30 cellular contexts compared by ENCODE assay signal in genomic region chr16:20857281-20857680, GRCh38. TPM values are rescaled to one million over a fixed set of nuclear protein-coding genes. Genes with fewer than 3 reads are reported as not detected.
"Had no signal": no experiment of that assay in that cellular context is flagged by ENCODE, and none has a peak within 500 bp of the region (broad histone marks: within the 10 kb centered on the region; RNA-seq: fewer than 3 reads in every experiment).

No MANE protein-coding gene starts in this region.

- H3K27me3 Mint-ChIP-seq: activated CD4-positive, alpha-beta T cell treated with anti-CD3 and anti-CD28 coated beads, Interleukin-2, amount 10 ng/mL, durations not matched to agents 24 days and 14 days; activated CD8-positive, alpha-beta T cell treated with anti-CD3 and anti-CD28 coated beads for 36 hours; activated naive CD8-positive, alpha-beta T cell treated with anti-CD3 and anti-CD28 coated beads for 36 hours; activated T-helper 17 cell treated with anti-CD3 and anti-CD28 coated beads, Interleukin-2, amount 50 U/mL, for 72 hours had no signal

- H3K4me3 Mint-ChIP-seq: activated CD4-positive, alpha-beta T cell treated with anti-CD3 and anti-CD28 coated beads, Interleukin-2, amount 10 ng/mL, durations not matched to agents 24 days and 14 days; activated CD8-positive, alpha-beta T cell treated with anti-CD3 and anti-CD28 coated beads for 36 hours; activated naive CD8-positive, alpha-beta T cell treated with anti-CD3 and anti-CD28 coated beads for 36 hours; activated T-cell treated with anti-CD3 and anti-CD28 coated beads, Interleukin-2, amount 50 U/mL, for 72 hours; activated T-helper 17 cell treated with anti-CD3 and anti-CD28 coated beads, Interleukin-2, amount 50 U/mL, for 72 hours had no signal

- H3K4me1 Mint-ChIP-seq: activated naive CD8-positive, alpha-beta T cell treated with anti-CD3 and anti-CD28 coated beads for 36 hours; activated T-helper 17 cell treated with anti-CD3 and anti-CD28 coated beads, Interleukin-2, amount 50 U/mL, for 72 hours had no signal

- H3K9me3 ChIP-seq: ascending aorta had no signal

- DNase-seq: activated CD4-positive, alpha-beta T cell treated with anti-CD3 and anti-CD28 coated beads, Interleukin-2, amount 10 ng/mL, durations not matched to agents 24 days and 14 days; activated CD4-positive, alpha-beta T cell treated with anti-CD3 and anti-CD28 coated beads, Interleukin-2, amount 50 U/mL, for 4 hours; activated CD8-positive, alpha-beta T cell treated with anti-CD3 and anti-CD28 coated beads for 36 hours; activated effector memory CD4-positive, alpha-beta T cell treated with anti-CD3 and anti-CD28 coated beads, Interleukin-2, amount 50 U/mL, for 16 hours; activated naive CD4-positive, alpha-beta T cell; activated naive CD4-positive, alpha-beta T cell treated with anti-CD3 and anti-CD28 coated beads, Interleukin-2, amount 50 U/mL, for 16 hours; activated naive CD8-positive, alpha-beta T cell treated with anti-CD3 and anti-CD28 coated beads for 36 hours; activated T-cell treated with anti-CD3 and anti-CD28 coated beads, Interleukin-2, amount 50 U/mL, for 1 hour; activated T-cell treated with anti-CD3 and anti-CD28 coated beads, Interleukin-2, amount 50 U/mL, for 72 hours; amygdala; central memory CD4-positive, alpha-beta T cell; Kasumi-1; KG1; MM.1S; MV-4-11; NCI-H1092; NCI-H1436 treated with DMSO at 0.1 percent for 48 hours; NCI-H1694 treated with DMSO at 0.1 percent for 48 hours; NCI-H2029; NCI-H345; NCI-H524 treated with DMSO at 0.1 percent for 48 hours; RPMI8226; SW 1271; T-helper 1 cell; T-helper 2 cell; T-helper 9 cell; WERI-Rb-1 had no signal

- H3K4me3 ChIP-seq: ascending aorta had no signal

- ATAC-seq: activated CD8-positive, alpha-beta T cell treated with anti-CD3 and anti-CD28 coated beads for 36 hours; activated T-cell treated with anti-CD3 and anti-CD28 coated beads, Interleukin-2, amount 50 U/mL, for 72 hours; activated T-helper 17 cell treated with anti-CD3 and anti-CD28 coated beads, Interleukin-2, amount 50 U/mL, for 72 hours; Panc1 had no signal

- H3K9me3 Mint-ChIP-seq: activated CD4-positive, alpha-beta T cell treated with anti-CD3 and anti-CD28 coated beads, Interleukin-2, amount 10 ng/mL, durations not matched to agents 24 days and 14 days; activated CD8-positive, alpha-beta T cell treated with anti-CD3 and anti-CD28 coated beads for 36 hours; activated naive CD8-positive, alpha-beta T cell treated with anti-CD3 and anti-CD28 coated beads for 36 hours; activated T-cell treated with anti-CD3 and anti-CD28 coated beads, Interleukin-2, amount 50 U/mL, for 72 hours; activated T-helper 17 cell treated with anti-CD3 and anti-CD28 coated beads, Interleukin-2, amount 50 U/mL, for 72 hours had no signal

- H3K27ac ChIP-seq: WERI-Rb-1 had no signal

- H3K27me3 ChIP-seq: ascending aorta had no signal

- H3K27ac Mint-ChIP-seq: activated CD4-positive, alpha-beta T cell treated with anti-CD3 and anti-CD28 coated beads, Interleukin-2, amount 10 ng/mL, durations not matched to agents 24 days and 14 days; activated CD8-positive, alpha-beta T cell treated with anti-CD3 and anti-CD28 coated beads for 36 hours; activated naive CD8-positive, alpha-beta T cell treated with anti-CD3 and anti-CD28 coated beads for 36 hours; activated T-cell treated with anti-CD3 and anti-CD28 coated beads, Interleukin-2, amount 50 U/mL, for 72 hours; activated T-helper 17 cell treated with anti-CD3 and anti-CD28 coated beads, Interleukin-2, amount 50 U/mL, for 72 hours had no signal

RNA-seq across cellular contexts. Expression of gene ERI2, which starts 51.0 kb away (rescaled TPM):
- total RNA-seq: ascending aorta had no signal
